In genomic region chr17:77403854-77404253, GRCh38 we compare ENCODE assay signal across 12 cellular contexts.
A peak's percentile ranks its signal among the peaks of the same experiment; 100 is the strongest.
DNase-seq lines count a peak whose midpoint lies in the region; ATAC-seq and TF ChIP-seq lines count a peak whose summit lies in the region.
"Had no signal": no experiment of that assay in that cellular context is flagged by ENCODE, and none has a peak within 500 bp of the region (broad histone marks: within the 10 kb centered on the region; RNA-seq: fewer than 3 reads in every experiment).

No MANE protein-coding gene starts in this region.

- no peak overlapping the region; the same call in 1 of the 2 replicates for H3K4me2 ChIP-seq in DND-41 (ENCODE audit: insufficient read depth, low read length)
- peak overlapping the region; percentile 84 for H3K4me2 ChIP-seq in OCI-LY7 (ENCODE audit: low read length)
- no peak overlapping the region for H3K4me2 ChIP-seq in smooth muscle cell
- H3K4me2 ChIP-seq: neural progenitor cell had no signal

- H3K36me3 Mint-ChIP-seq in effector memory CD8-positive, alpha-beta T cell (ENCODE audit: insufficient read depth), result peaks cover 30% of the 10 kb centered on the region

- ATAC-seq in DND-41 (ENCODE audit: insufficient read depth, low read depth), result no peak
- ATAC-seq in effector memory CD8-positive, alpha-beta T cell (replicated peaks), result no peak
- no peak for ATAC-seq in HG02623 (IDR thresholded peaks at IDR 0.05; ENCODE audit: unreplicated experiment)

- TF ChIP-seq CTCF in DND-41 (IDR thresholded peaks at IDR 0.05; ENCODE audit: borderline replicate concordance, extremely low read depth, low read length, poor library complexity, severe bottlenecking) (no peak), OCI-LY7 (conservative IDR thresholded peaks at IDR 0.05; ENCODE audit: low read length) (no peak), smooth muscle cell (IDR thresholded peaks at IDR 0.05; ENCODE audit: borderline replicate concordance, insufficient read depth, poor library complexity, severe bottlenecking) (no peak)

- DNase-seq in DND-41 (no peak), OCI-LY7 (ENCODE audit: low spot score) (peak; percentile 43), smooth muscle cell (lab: John Stamatoyannopoulos, UW; ENCODE audit: unreplicated experiment) (no peak), globus pallidus (ENCODE audit: low spot score) (no peak), iPS-NIHi7 (ENCODE audit: extremely low spot score) (no peak), KG1 (lab: John Stamatoyannopoulos, UW) (no peak)
- no peak for DNase-seq in effector memory CD8-positive, alpha-beta T cell
- DNase-seq: DMS53; NCI-H187 treated with DMSO at 0.1 percent for 48 hours; stimulated activated CD4-positive, alpha-beta T cell treated with anti-CD3 and anti-CD28 coated beads, Interleukin-1b, Interleukin-23, amount 100 ng/mL, for 48 hours had no signal

- H3K27me3 ChIP-seq in DND-41 (ENCODE audit: insufficient read depth, low read length, poor library complexity), result no peaks in the 10 kb centered on the region
- H3K27me3 ChIP-seq in smooth muscle cell (ENCODE audit: low read depth), result no peaks in the 10 kb centered on the region
- H3K27me3 ChIP-seq: neural progenitor cell had no signal

- peaks cover 91% of the 10 kb centered on the region for H3K79me2 ChIP-seq in DND-41 (ENCODE audit: insufficient read depth, low read length)
- H3K79me2 ChIP-seq in OCI-LY7 (ENCODE audit: insufficient read depth, low read depth, low read length), result peaks cover 29% of the 10 kb centered on the region; the same call in 1 of the 2 replicates
- peaks cover 95% of the 10 kb centered on the region for H3K79me2 ChIP-seq in smooth muscle cell (ENCODE audit: low read depth)

- intact Hi-C loops in OCI-LY7 (cut with micrococcal nuclease; ENCODE audit: unreplicated experiment), result loop anchor here (2.0 to 10.0 kb wide), 2 partner anchors 59 to 259 kb away; partner anchors contain the start of gene SEC14L1

- H3K4me1 ChIP-seq in DND-41 (ENCODE audit: insufficient read depth, low read length) (peaks cover 100% of the 10 kb centered on the region), OCI-LY7 (ENCODE audit: insufficient read depth, low read length, poor library complexity, severe bottlenecking) (peaks cover 97% of the 10 kb centered on the region), smooth muscle cell (ENCODE audit: low read depth) (no peaks in the 10 kb centered on the region)

- H3K36me3 ChIP-seq in DND-41 (ENCODE audit: insufficient read depth, low read length) (peaks cover 46% of the 10 kb centered on the region), OCI-LY7 (ENCODE audit: insufficient read depth, low read length) (peaks cover 5% of the 10 kb centered on the region; the same call in 1 of the 2 replicates), smooth muscle cell (ENCODE audit: low read depth) (no peaks in the 10 kb centered on the region)
- H3K36me3 ChIP-seq: neural progenitor cell had no signal

- H3K27ac ChIP-seq in DND-41 (ENCODE audit: low read length), result peak overlapping the region; percentile 97
- H3K27ac ChIP-seq in OCI-LY7 (ENCODE audit: low read depth, low read length, poor library complexity, severe bottlenecking), result peak overlapping the region; percentile 90
- peak overlapping the region; percentile 62 for H3K27ac ChIP-seq in smooth muscle cell (ENCODE audit: low read depth)
- H3K27ac ChIP-seq: neural progenitor cell had no signal

- H3K4me3 Mint-ChIP-seq in effector memory CD8-positive, alpha-beta T cell, result peak overlapping the region; percentile 98
- H3K4me3 Mint-ChIP-seq: neural progenitor cell had no signal

- CTCF ChIA-PET in OCI-LY7 (lab: Charles Lee; ENCODE audit: unreplicated experiment), result interaction anchor here (1.0 kb wide), 2 partner anchors 15 to 26 kb away, joined by 3 read pairs; no protein-coding TSS in a partner anchor

- no peaks in the 10 kb centered on the region for H3K9me3 ChIP-seq in DND-41 (ENCODE audit: insufficient read depth, low read length, severe bottlenecking)
- H3K9me3 ChIP-seq in OCI-LY7 (ENCODE audit: low read length), result no peaks in the 10 kb centered on the region
- H3K9me3 ChIP-seq in smooth muscle cell (replicated peaks; ENCODE audit: low read depth), result no peaks in the 10 kb centered on the region

- H3K27me3 Mint-ChIP-seq in effector memory CD8-positive, alpha-beta T cell, result no peaks in the 10 kb centered on the region

- H3K9me3 Mint-ChIP-seq in effector memory CD8-positive, alpha-beta T cell, result no peaks in the 10 kb centered on the region
- H3K9me3 Mint-ChIP-seq: neural progenitor cell had no signal

- no peaks in the 10 kb centered on the region for H3K9me2 ChIP-seq in OCI-LY7 (ENCODE audit: insufficient read depth, low read length)

- H3K4me3 ChIP-seq in DND-41 (ENCODE audit: low read depth in 1 of 2, low read length in 2 of 2) (no peak overlapping the region), OCI-LY7 (ENCODE audit: low read depth, low read length, poor library complexity, severe bottlenecking) (peak overlapping the region; percentile 72), smooth muscle cell (no peak overlapping the region)
- H3K4me3 ChIP-seq: neural progenitor cell had no signal

- no TSS peak for BruUV-seq in OCI-LY7 (replicated peaks; lab: Mats Ljungman, UMichigan)

- H2AFZ ChIP-seq in DND-41 (ENCODE audit: low read depth, low read length) (no peak overlapping the region), OCI-LY7 (ENCODE audit: low read length) (no peak overlapping the region), smooth muscle cell (ENCODE audit: low read depth) (no peak overlapping the region)
- H2AFZ ChIP-seq: neural progenitor cell had no signal

- H3K9ac ChIP-seq in DND-41 (ENCODE audit: low read depth, low read length) (peak overlapping the region; percentile 70), smooth muscle cell (ENCODE audit: low read depth) (no peak overlapping the region)
- H3K9ac ChIP-seq: neural progenitor cell had no signal

- H3K27ac Mint-ChIP-seq in effector memory CD8-positive, alpha-beta T cell, result peak overlapping the region; percentile 84 to 99
- H3K27ac Mint-ChIP-seq: neural progenitor cell had no signal

- H4K20me1 ChIP-seq in DND-41 (ENCODE audit: insufficient read depth, low read length) (peaks cover 5% of the 10 kb centered on the region; the same call in 1 of the 2 replicates), OCI-LY7 (ENCODE audit: insufficient read depth, low read length) (no peaks in the 10 kb centered on the region), smooth muscle cell (ENCODE audit: low read depth) (peaks cover 100% of the 10 kb centered on the region)

- 93% methylated on average over 9 of the region's 9 CpGs for whole genome bisulfite sequencing in smooth muscle cell (ENCODE audit: low lambda C conversion rate)

- H3K4me1 Mint-ChIP-seq in effector memory CD8-positive, alpha-beta T cell (ENCODE audit: low read depth in 2 of 2), result peaks cover 79 to 83% of the 10 kb centered on the region in 2 donors

- POLR2A ChIA-PET in OCI-LY7 (lab: Charles Lee), result interaction anchor here (0.6 to 3.6 kb wide), 6 partner anchors 26 to 555 kb away, joined by 3 to 19 read pairs (median 5); partner anchors contain the start of gene TNRC6C

- no peaks in the 10 kb centered on the region for H3F3A ChIP-seq in smooth muscle cell (ENCODE audit: low read depth)
